Comparison of ENCODE assay signal across 22 cellular contexts in genomic region chr2:200222837-200223236, GRCh38.
DNase-seq lines count a peak whose midpoint lies in the region; ATAC-seq, FAIRE-seq and TF ChIP-seq lines count a peak whose summit lies in the region.
"Had no signal": no experiment of that assay in that cellular context is flagged by ENCODE, and none has a peak within 500 bp of the region (broad histone marks: within the 10 kb centered on the region; RNA-seq: fewer than 3 reads in every experiment).

No MANE protein-coding gene starts in this region.

- H3K9me3 ChIP-seq in pancreas, result no peaks in the 10 kb centered on the region
- H3K9me3 ChIP-seq in prostate gland, result no peaks in the 10 kb centered on the region
- H3K9me3 ChIP-seq: A549 had no signal

- TF ChIP-seq CTCF in pancreas (IDR thresholded peaks at IDR 0.05), result no peak
- TF ChIP-seq CTCF in prostate gland (IDR thresholded peaks at IDR 0.05), result no peak

- FAIRE-seq in islet of Langerhans (lab: Jason Lieb, UNC) (peak; percentile 33), pancreas (lab: Jason Lieb, UNC) (no peak)
- FAIRE-seq: A549, GM12878, GM19239, HTR-8/SVneo had no signal

- H3K27ac ChIP-seq in pancreas, result peak overlapping the region in 3 of 4 donors; percentile 18 to 64 (median 42)
- no peak overlapping the region for H3K27ac ChIP-seq in prostate gland
- H3K27ac ChIP-seq: 22Rv1, A549, C4-2B, GM23248 had no signal

- H3K4me3 ChIP-seq in pancreas, result no peak overlapping the region
- H3K4me3 ChIP-seq in prostate gland, result no peak overlapping the region
- H3K4me3 ChIP-seq: A549, GM12878, GM23248 had no signal

- H3K36me3 ChIP-seq in pancreas (no peaks in the 10 kb centered on the region), prostate gland (no peaks in the 10 kb centered on the region)

- DNase-seq in DMS79 treated with DMSO at 0.1 percent for 48 hours (lab: John Stamatoyannopoulos, UW) (peak; percentile 74), DMS79 (lab: John Stamatoyannopoulos, UW) (no peak), pancreas (peak in 1 of 6 donors; percentile 27), NCI-H1417 (lab: John Stamatoyannopoulos, UW) (no peak), prostate gland (ENCODE audit: low spot score) (no peak), sciatic nerve (ENCODE audit: low spot score) (no peak)
- DNase-seq: AML-193; CD4-positive, alpha-beta T cell; DMS153; DND-41; EL; H7 had no signal

- WGBS in pancreas, 2 donors, result 21% methylated on average over 5 of the region's 5 CpGs
- 37% methylated on average over 5 of the region's 5 CpGs for WGBS in prostate gland

- intact Hi-C loops in pancreas (cut with DNase I) (no loop called here), prostate gland (cut with DNase I) (no loop called here), sciatic nerve (cut with DNase I) (no loop called here)

- H3K4me1 ChIP-seq in pancreas, result peaks cover 28 to 54% (median 43%) of the 10 kb centered on the region in 3 donors
- no peaks in the 10 kb centered on the region for H3K4me1 ChIP-seq in prostate gland (replicated peaks)

- ATAC-seq in pancreas (no peak), GM18498 (IDR thresholded peaks at IDR 0.05; ENCODE audit: unreplicated experiment) (no peak), sciatic nerve (no peak)
- ATAC-seq: A549, GM12878, HCT116 had no signal

- H3K27me3 ChIP-seq in pancreas (no peaks in the 10 kb centered on the region), prostate gland (replicated peaks; ENCODE audit: insufficient read depth) (no peaks in the 10 kb centered on the region)

- no peak for TF ChIP-seq POLR2A in prostate gland (IDR thresholded peaks at IDR 0.05)

Comparison
In these comparisons a context has a peak if more than half of its experiments do, and no peak if none do; other contexts are left out.
1. H3K27ac ChIP-seq: peak in pancreas (3 of 4); none in prostate gland (0 of 2).